1 cellular context compared by ENCODE assay signal in genomic region chr20:34676642-34677373, GRCh38.
TF ChIP-seq lines count a peak whose summit lies in the region.

Gene PIGU (minus strand): TSS chr20:34677092. CDS start chr20:34677085, 7 bp downstream.

TF ChIP-seq in HepG2, 621 proteins besides CTCF, POLR2A, EP300 and RAD21 (continued from another document):
- TF ChIP-seq KDM3A (CRISPR knock-in tag; IDR thresholded peaks at IDR 0.05; ENCODE audit: low read depth) (no peak; the same call in 1 of the 2 replicates), ZNF343 (CRISPR knock-in tag; IDR thresholded peaks at IDR 0.05) (peak; percentile 58; the same call in 1 of the 2 replicates), SMYD3 (CRISPR knock-in tag; IDR thresholded peaks at IDR 0.05) (no peak), ZNF543 (CRISPR knock-in tag; IDR thresholded peaks at IDR 0.05) (no peak), PPARG (CRISPR knock-in tag; conservative IDR thresholded peaks at IDR 0.05) (peak; percentile 72), TFDP1 (CRISPR knock-in tag; IDR thresholded peaks at IDR 0.05; ENCODE audit: borderline replicate concordance) (peak; percentile 96), CHCHD3 (CRISPR knock-in tag; IDR thresholded peaks at IDR 0.05) (peak; percentile 50; the same call in 1 of the 2 replicates), ATF2 (CRISPR knock-in tag; IDR thresholded peaks at IDR 0.05) (peak; percentile 85), NFRKB (IDR thresholded peaks at IDR 0.05) (no peak), EZH2 (conservative IDR thresholded peaks at IDR 0.05; ENCODE audit: low read depth, low read length) (no peak), ZNF891 (CRISPR knock-in tag; IDR thresholded peaks at IDR 0.05) (peak; percentile 96; the same call in 1 of the 2 replicates), PAF1 (CRISPR knock-in tag; IDR thresholded peaks at IDR 0.05) (no peak), ZNF12 (CRISPR knock-in tag; IDR thresholded peaks at IDR 0.05) (peak; percentile 64; the same call in 1 of the 2 replicates), SOX5 (CRISPR knock-in tag; IDR thresholded peaks at IDR 0.05; ENCODE audit: borderline replicate concordance) (peak; percentile 66), HOMEZ (CRISPR knock-in tag; IDR thresholded peaks at IDR 0.05; ENCODE audit: low read depth) (peak; percentile 70), ZNF704 (CRISPR knock-in tag; IDR thresholded peaks at IDR 0.05; ENCODE audit: borderline replicate concordance) (0 out of 2 replicates have a peak, but pooled peaks have one; percentile 18), ZBTB40 (IDR thresholded peaks at IDR 0.05) (no peak), ZBTB40 (CRISPR knock-in tag; IDR thresholded peaks at IDR 0.05) (peak; percentile 85), ISX (CRISPR knock-in tag; conservative IDR thresholded peaks at IDR 0.05) (peak; percentile 79), PLSCR1 (CRISPR knock-in tag; IDR thresholded peaks at IDR 0.05; ENCODE audit: borderline replicate concordance) (no peak), RAD51 (IDR thresholded peaks at IDR 0.05; ENCODE audit: borderline replicate concordance) (no peak), CBX5 (CRISPR knock-in tag; IDR thresholded peaks at IDR 0.05; ENCODE audit: borderline replicate concordance) (peak; percentile 88), ZNF282 (IDR thresholded peaks at IDR 0.05; ENCODE audit: partially characterized antibody) (no peak), E2F5 (CRISPR knock-in tag; conservative IDR thresholded peaks at IDR 0.05) (peak; percentile 91), DMTF1 (CRISPR knock-in tag; IDR thresholded peaks at IDR 0.05) (no peak), PRPF4 (IDR thresholded peaks at IDR 0.05; ENCODE audit: low read depth, low read length, poor library complexity, severe bottlenecking) (no peak), ASH2L (IDR thresholded peaks at IDR 0.05; ENCODE audit: insufficient read length, low read depth, low read length) (peak; percentile 93), ZNF225 (CRISPR knock-in tag; IDR thresholded peaks at IDR 0.05) (peak; percentile 79), ZNF563 (CRISPR knock-in tag; IDR thresholded peaks at IDR 0.05) (peak; percentile 97), ZNF629 (CRISPR knock-in tag; conservative IDR thresholded peaks at IDR 0.05) (no peak), SOX13 (IDR thresholded peaks at IDR 0.05) (peak; percentile 67), SOX13 (CRISPR knock-in tag; conservative IDR thresholded peaks at IDR 0.05 in 1 of 2, IDR thresholded peaks at IDR 0.05 in 1 of 2) (peak in 1 of 2 experiments; percentile 70; a peak in 2 of 4 replicates), GRHL1 (CRISPR knock-in tag; conservative IDR thresholded peaks at IDR 0.05) (no peak), GATAD2A (CRISPR knock-in tag; IDR thresholded peaks at IDR 0.05) (peak; percentile 66), ZNF335 (CRISPR knock-in tag; IDR thresholded peaks at IDR 0.05) (no peak), ZNF777 (CRISPR knock-in tag; IDR thresholded peaks at IDR 0.05) (no peak; the same call in 1 of the 2 replicates), FOXM1 (CRISPR knock-in tag; IDR thresholded peaks at IDR 0.05) (no peak), THAP7 (CRISPR knock-in tag; IDR thresholded peaks at IDR 0.05) (0 out of 2 replicates have a peak, but pooled peaks have one; percentile 48)
TF ChIP-seq in HepG2: peak in this region for 369.
